24 cellular contexts compared by ENCODE assay signal in genomic region chr4:52107745-52108144, GRCh38. TPM values are rescaled to one million over a fixed set of nuclear protein-coding genes. Genes with fewer than 3 reads are reported as not detected.
DNase-seq lines count a peak whose midpoint lies in the region; ATAC-seq, FAIRE-seq and TF ChIP-seq lines count a peak whose summit lies in the region.
"Had no signal": no experiment of that assay in that cellular context is flagged by ENCODE, and none has a peak within 500 bp of the region (broad histone marks: within the 10 kb centered on the region; RNA-seq: fewer than 3 reads in every experiment).

No MANE protein-coding gene starts in this region.

- ATAC-seq in SK-N-SH treated with all-trans-retinoic acid at 6 μM for 48 hours, result 0 out of 3 replicates have a peak, but pooled peaks have one; percentile 42
- no peak for ATAC-seq in heart right ventricle
- ATAC-seq in HG03571 (IDR thresholded peaks at IDR 0.05; ENCODE audit: unreplicated experiment), result no peak
- ATAC-seq: gastroesophageal sphincter had no signal

- no peak overlapping the region for H3K9ac ChIP-seq in Karpas-422 (ENCODE audit: low read length)
- H3K9ac ChIP-seq: KMS-11 had no signal

- H3K4me2 ChIP-seq in Karpas-422 (ENCODE audit: low read depth, low read length, poor library complexity, severe bottlenecking), result no peak overlapping the region
- H3K4me2 ChIP-seq: KMS-11, smooth muscle cell had no signal

- H3K9me2 ChIP-seq in Karpas-422 (replicated peaks; ENCODE audit: insufficient read depth, low read length), result no peaks in the 10 kb centered on the region

- H3K4me3 ChIP-seq in Karpas-422 (ENCODE audit: low read length) (no peak overlapping the region), fibroblast of the aortic adventitia (ENCODE audit: low read depth, low read length) (no peak overlapping the region), heart right ventricle (no peak overlapping the region)
- H3K4me3 ChIP-seq: gastroesophageal sphincter, left ventricle myocardium inferior, pancreas, smooth muscle cell, testis had no signal

- DNase-seq in Karpas-422 (peak; percentile 68), fibroblast of the aortic adventitia (ENCODE audit: low read depth) (no peak), DMS79 treated with DMSO at 0.1 percent for 48 hours (lab: John Stamatoyannopoulos, UW) (no peak), heart right ventricle (no peak), HTR-8/SVneo (ENCODE audit: insufficient read length, low spot score) (no peak)
- DNase-seq: activated CD4-positive, alpha-beta T cell treated with anti-CD3 and anti-CD28 coated beads for 1 hour; activated gamma-delta T cell; amygdala; COR-L47; GF-D8; left ventricle myocardium inferior; NCI-H1417 treated with DMSO at 0.1 percent for 48 hours; NCI-H2227 treated with DMSO at 0.1 percent for 48 hours; pancreas; SIG-M5; testis had no signal

- H3K79me2 ChIP-seq in Karpas-422 (ENCODE audit: low read length), result no peaks in the 10 kb centered on the region

- H3K4me1 ChIP-seq in Karpas-422 (ENCODE audit: low read length) (peaks cover 32% of the 10 kb centered on the region), heart right ventricle (peaks cover 0 to 4% (median 0%) of the 10 kb centered on the region in 9 donors)
- H3K4me1 ChIP-seq: gastroesophageal sphincter, left ventricle myocardium inferior, pancreas had no signal

- no peaks in the 10 kb centered on the region for H3K27me3 ChIP-seq in Karpas-422 (ENCODE audit: low read length)
- H3K27me3 ChIP-seq in heart right ventricle, result peaks cover 0 to 2% (median 0%) of the 10 kb centered on the region in 7 donors
- H3K27me3 ChIP-seq: gastroesophageal sphincter, pancreas, testis had no signal

- no peak overlapping the region for H2AFZ ChIP-seq in Karpas-422 (ENCODE audit: low read length)

- intact Hi-C loops in heart right ventricle (cut with DNase I), result loop anchor here in 1 of 10 donors (10.0 kb wide), 1 partner anchor 877 kb away; no protein-coding TSS in a partner anchor

- no peak overlapping the region for H3K27ac ChIP-seq in C4-2B
- H3K27ac ChIP-seq in Karpas-422 (ENCODE audit: low read length), result no peak overlapping the region
- no peak overlapping the region for H3K27ac ChIP-seq in heart right ventricle
- H3K27ac ChIP-seq: gastroesophageal sphincter, KMS-11, left ventricle myocardium inferior, pancreas, testis had no signal

- H3K9me3 ChIP-seq in Karpas-422 (ENCODE audit: low read length) (no peaks in the 10 kb centered on the region), heart right ventricle (peaks cover 0 to 4% (median 0%) of the 10 kb centered on the region in 11 donors)
- H3K9me3 ChIP-seq: gastroesophageal sphincter, pancreas, testis had no signal

- H3K36me3 ChIP-seq in Karpas-422 (ENCODE audit: insufficient read depth, low read length) (no peaks in the 10 kb centered on the region), heart right ventricle (no peaks in the 10 kb centered on the region)
- H3K36me3 ChIP-seq: gastroesophageal sphincter, left ventricle myocardium inferior, pancreas had no signal

- 62 to 80% methylated on average over 1 of the region's 1 CpG for WGBS in heart right ventricle, 2 donors

- TF ChIP-seq CTCF in C4-2B (conservative IDR thresholded peaks at IDR 0.05) (peak; percentile 18), fibroblast of the aortic adventitia (IDR thresholded peaks at IDR 0.05; ENCODE audit: insufficient read depth, low read length) (peak; percentile 8), heart right ventricle (IDR thresholded peaks at IDR 0.05) (peak in 2 of 9 donors; percentile 11 to 23)

- FAIRE-seq in HTR-8/SVneo (lab: Jason Lieb, UNC), result no peak
- FAIRE-seq: colon, endothelial cell of umbilical vein, pancreas had no signal

- H4K20me1 ChIP-seq in Karpas-422 (ENCODE audit: insufficient read depth, low read depth, low read length), result no peaks in the 10 kb centered on the region

TF ChIP-seq in SK-N-SH treated with all-trans-retinoic acid at 6 μM for 48 hours, 23 proteins besides CTCF, POLR2A, EP300 and RAD21 (continues in another document):
- TF ChIP-seq PPARA (CRISPR knock-in tag; IDR thresholded peaks at IDR 0.05; ENCODE audit: borderline replicate concordance) (no peak), CSRNP3 (CRISPR knock-in tag; IDR thresholded peaks at IDR 0.05) (no peak), ESRRG (CRISPR knock-in tag; IDR thresholded peaks at IDR 0.05) (no peak), ZNF8 (CRISPR knock-in tag; IDR thresholded peaks at IDR 0.05) (no peak), ZNF565 (CRISPR knock-in tag; conservative IDR thresholded peaks at IDR 0.05; ENCODE audit: low read depth) (no peak), TSHZ2 (CRISPR knock-in tag; IDR thresholded peaks at IDR 0.05) (no peak), ISL1 (CRISPR knock-in tag; IDR thresholded peaks at IDR 0.05) (no peak), CREB5 (CRISPR knock-in tag; IDR thresholded peaks at IDR 0.05; ENCODE audit: low read depth) (no peak), TCF4 (CRISPR knock-in tag; IDR thresholded peaks at IDR 0.05; ENCODE audit: borderline replicate concordance) (no peak), GLIS3 (CRISPR knock-in tag; IDR thresholded peaks at IDR 0.05) (no peak), ZC3H10 (CRISPR knock-in tag; IDR thresholded peaks at IDR 0.05) (no peak), TOX (CRISPR knock-in tag; IDR thresholded peaks at IDR 0.05; ENCODE audit: borderline replicate concordance) (no peak), ZFP30 (CRISPR knock-in tag; IDR thresholded peaks at IDR 0.05) (no peak), ARNTL (CRISPR knock-in tag; IDR thresholded peaks at IDR 0.05; ENCODE audit: borderline replicate concordance, low read depth) (no peak), RARB (CRISPR knock-in tag; IDR thresholded peaks at IDR 0.05) (no peak), OSR1 (CRISPR knock-in tag; IDR thresholded peaks at IDR 0.05) (no peak), POU6F1 (CRISPR knock-in tag; IDR thresholded peaks at IDR 0.05; ENCODE audit: borderline replicate concordance, low read depth) (no peak)

RNA-seq across cellular contexts. Expression of gene SPATA18, which starts 56.6 kb away (rescaled TPM):
- total RNA-seq in Karpas-422 (2014; rRNA removed; shearing (Covaris generic); ENCODE audit: low replicate concordance), result 0.07 TPM in 1 of 2 replicates, not detected in the other
- total RNA-seq in fibroblast of the aortic adventitia (ENCODE audit: low replicate concordance) (21.7 and 22.3 TPM in 2 replicates), heart right ventricle (1 to 10 TPM in 8 of 10 donors, under 1 TPM in 2; 0.83 to 2.0 (median 1.5) TPM)
- under 1 TPM; 0.16 to 0.80 TPM for polyA plus RNA-seq in heart right ventricle
